8 cellular contexts compared by ENCODE assay signal in the genomic region with DNA sequence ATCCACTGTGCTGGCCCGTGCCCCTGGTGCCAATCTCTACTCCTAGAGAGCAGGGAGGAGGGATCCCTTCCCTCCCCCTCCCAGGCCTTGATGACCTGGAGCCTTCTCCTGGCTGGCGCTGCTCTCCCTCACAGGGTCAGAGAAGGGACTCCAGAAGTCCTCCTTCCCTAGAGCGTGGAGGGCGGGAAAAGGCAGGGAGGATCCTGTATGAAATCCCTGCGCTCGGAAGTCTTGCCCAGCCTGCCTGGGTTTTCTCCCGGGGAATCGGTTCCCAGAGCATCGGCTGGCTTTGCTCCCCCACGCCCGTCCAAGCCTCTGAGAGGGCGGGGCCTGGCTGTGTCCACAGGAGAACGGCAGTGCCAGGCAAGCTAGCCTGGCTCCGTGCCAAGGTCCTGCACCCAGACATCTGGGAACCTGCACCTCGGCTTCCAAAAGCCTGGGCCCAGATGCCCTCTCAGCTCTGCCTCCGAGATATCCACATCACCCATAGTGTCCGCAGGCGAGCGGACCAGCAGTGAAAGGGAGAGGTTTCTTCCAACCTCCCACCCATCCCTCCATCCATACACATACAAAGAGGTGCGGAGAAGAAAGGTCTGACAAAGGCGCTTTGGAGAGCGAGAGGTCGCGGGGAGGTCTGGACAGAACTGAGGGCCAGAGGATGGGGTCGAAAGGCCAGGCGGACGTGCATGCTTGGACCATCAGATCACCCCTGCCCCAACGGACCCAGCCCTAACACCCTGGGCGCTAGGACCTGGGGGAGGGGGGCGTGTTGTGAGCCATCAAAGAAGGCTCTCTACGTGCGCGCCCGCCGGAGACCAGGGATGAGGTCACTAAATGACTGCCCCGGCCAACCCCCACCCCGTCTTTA. TPM values are rescaled to one million over a fixed set of nuclear protein-coding genes. Genes with fewer than 3 reads are reported as not detected.
DNase-seq lines count a peak whose midpoint lies in the region; ATAC-seq and TF ChIP-seq lines count a peak whose summit lies in the region.

No MANE protein-coding gene starts in this region.

- no peaks in the 10 kb centered on the region for H3K36me3 Mint-ChIP-seq in activated naive CD8-positive, alpha-beta T cell treated with anti-CD3 and anti-CD28 coated beads, Interleukin-2, amount 10 ng/mL, durations not matched to agents 7 days and 5 days

- peaks cover 8% of the 10 kb centered on the region for H3K4me1 Mint-ChIP-seq in activated naive CD8-positive, alpha-beta T cell treated with anti-CD3 and anti-CD28 coated beads, Interleukin-2, amount 10 ng/mL, durations not matched to agents 7 days and 5 days

- H3K27me3 Mint-ChIP-seq in activated naive CD8-positive, alpha-beta T cell treated with anti-CD3 and anti-CD28 coated beads, Interleukin-2, amount 10 ng/mL, durations not matched to agents 7 days and 5 days = peaks cover 55% of the 10 kb centered on the region

- POLR2A ChIA-PET in activated naive CD8-positive, alpha-beta T cell treated with anti-CD3 and anti-CD28 coated beads, Interleukin-2, amount 10 ng/mL, durations not matched to agents 7 days and 5 days (lab: Charles Lee) = no interaction called here

- H3K4me3 Mint-ChIP-seq in activated naive CD8-positive, alpha-beta T cell treated with anti-CD3 and anti-CD28 coated beads, Interleukin-2, amount 10 ng/mL, durations not matched to agents 7 days and 5 days = peak overlapping the region; percentile 73

- peak; percentile 59 for DNase-seq in DMS79 treated with DMSO at 0.1 percent for 48 hours (lab: John Stamatoyannopoulos, UW)
- DNase-seq in NCI-H2227 treated with DMSO at 0.1 percent for 48 hours (lab: John Stamatoyannopoulos, UW) = peak; percentile 81
- no peak for DNase-seq in activated naive CD8-positive, alpha-beta T cell treated with anti-CD3 and anti-CD28 coated beads, Interleukin-2, amount 10 ng/mL, durations not matched to agents 7 days and 5 days
- peak; percentile 83 for DNase-seq in Right ventricle myocardium superior
- peak in 55 of 56 donors; percentile 36 to 91 (median 80) for DNase-seq in nucleus accumbens (lab: John Stamatoyannopoulos, UW)
- no peak for DNase-seq in T1000 (lab: John Stamatoyannopoulos, UW)
- DNase-seq in GDM1 (lab: John Stamatoyannopoulos, UW) = no peak
- no peak for DNase-seq in erythroblast (lab: John Stamatoyannopoulos, UW)

- intact Hi-C loops in Right ventricle myocardium superior (cut with DNase I) = no loop called here

- no peaks in the 10 kb centered on the region for H3K9me3 Mint-ChIP-seq in activated naive CD8-positive, alpha-beta T cell treated with anti-CD3 and anti-CD28 coated beads, Interleukin-2, amount 10 ng/mL, durations not matched to agents 7 days and 5 days

- ATAC-seq in activated naive CD8-positive, alpha-beta T cell treated with anti-CD3 and anti-CD28 coated beads, Interleukin-2, amount 10 ng/mL, durations not matched to agents 7 days and 5 days (ENCODE audit: low read depth) = no peak
- ATAC-seq in Right ventricle myocardium superior (ENCODE audit: poor library complexity) = peak; percentile 67

- no peak for TF ChIP-seq POLR2A in erythroblast (IDR thresholded peaks at IDR 0.05; ENCODE audit: low read length)

- H3K27ac Mint-ChIP-seq in activated naive CD8-positive, alpha-beta T cell treated with anti-CD3 and anti-CD28 coated beads, Interleukin-2, amount 10 ng/mL, durations not matched to agents 7 days and 5 days = no peak overlapping the region

RNA-seq across cellular contexts. Expression of a gene that starts 1.1 kb away (rescaled TPM):
- 1 to 10 TPM; 2.3 to 3.1 TPM for total RNA-seq in activated naive CD8-positive, alpha-beta T cell treated with anti-CD3 and anti-CD28 coated beads, Interleukin-2, amount 10 ng/mL, durations not matched to agents 7 days and 5 days
- 17.1 TPM for total RNA-seq in Right ventricle myocardium superior

RNA-seq across cellular contexts. Expression of a gene that starts 36.1 kb away (rescaled TPM):
- total RNA-seq in activated naive CD8-positive, alpha-beta T cell treated with anti-CD3 and anti-CD28 coated beads, Interleukin-2, amount 10 ng/mL, durations not matched to agents 7 days and 5 days = not detected
- total RNA-seq in Right ventricle myocardium superior = not detected

RNA-seq across cellular contexts. Expression of a gene that starts 47.5 kb away (rescaled TPM):
- not detected for total RNA-seq in activated naive CD8-positive, alpha-beta T cell treated with anti-CD3 and anti-CD28 coated beads, Interleukin-2, amount 10 ng/mL, durations not matched to agents 7 days and 5 days
- not detected for total RNA-seq in Right ventricle myocardium superior

RNA-seq across cellular contexts. Expression of a gene that starts 59.2 kb away (rescaled TPM):
- not detected for total RNA-seq in activated naive CD8-positive, alpha-beta T cell treated with anti-CD3 and anti-CD28 coated beads, Interleukin-2, amount 10 ng/mL, durations not matched to agents 7 days and 5 days
- total RNA-seq in Right ventricle myocardium superior = 17.5 TPM

Comparison
In these comparisons a context has a peak if more than half of its experiments do, and no peak if none do; other contexts are left out.
1. DNase-seq: peak in DMS79 treated with DMSO at 0.1 percent for 48 hours (single experiment), NCI-H2227 treated with DMSO at 0.1 percent for 48 hours (single experiment), Right ventricle myocardium superior (single experiment) and nucleus accumbens (55 of 56); none in activated naive CD8-positive, alpha-beta T cell treated with anti-CD3 and anti-CD28 coated beads, Interleukin-2, amount 10 ng/mL, durations not matched to agents 7 days and 5 days (single experiment), T1000 (single experiment), GDM1 (single experiment) and erythroblast (0 of 2).